Comparison of ENCODE assay signal across 1 cellular context in genomic region chr17:50731575-50732460, GRCh38.
A peak's percentile ranks its signal among the peaks of the same experiment; 100 is the strongest.
TF ChIP-seq lines count a peak whose summit lies in the region.

No MANE protein-coding gene starts in this region.

TF ChIP-seq in H1, 55 proteins besides CTCF, POLR2A, EP300 and RAD21:
- TF ChIP-seq POLR2AphosphoS5 (IDR thresholded peaks at IDR 0.05; ENCODE audit: low read depth, low read length) (peak; percentile 34; the same call in 1 of the 2 replicates), YY1 (IDR thresholded peaks at IDR 0.05; ENCODE audit: low read depth, low read length) (no peak)
